Comparison of ENCODE assay signal across 9 cellular contexts in genomic region chr2:218892693-218893348, GRCh38. TPM values are rescaled to one million over a fixed set of nuclear protein-coding genes. Genes with fewer than 3 reads are reported as not detected.
DNase-seq lines count a peak whose midpoint lies in the region; ATAC-seq and TF ChIP-seq lines count a peak whose summit lies in the region.
"Had no signal": no experiment of that assay in that cellular context is flagged by ENCODE, and none has a peak within 500 bp of the region (broad histone marks: within the 10 kb centered on the region; RNA-seq: fewer than 3 reads in every experiment).

No MANE protein-coding gene starts in this region.

- TF ChIP-seq EP300 in Ishikawa (IDR thresholded peaks at IDR 0.05; ENCODE audit: borderline replicate concordance), result no peak

- H3K27me3 ChIP-seq in DND-41 (ENCODE audit: insufficient read depth, low read length, poor library complexity) (peaks cover 52% of the 10 kb centered on the region), upper lobe of right lung (peaks cover 52% of the 10 kb centered on the region)

- DNase-seq in DND-41, result peak; percentile 85
- peak; percentile 92 for DNase-seq in activated gamma-delta T cell (lab: John Stamatoyannopoulos, UW)
- peak; percentile 77 for DNase-seq in glomerular visceral epithelial cell (ENCODE audit: extremely low spot score)
- DNase-seq in posterior cingulate gyrus, result peak; percentile 25 to 95 (median 67)
- DNase-seq in upper lobe of right lung, result peak; percentile 88

- peak; percentile 81 for ATAC-seq in DND-41 (ENCODE audit: insufficient read depth, low read depth)
- ATAC-seq in GM21529 (IDR thresholded peaks at IDR 0.05; ENCODE audit: unreplicated experiment), result peak; percentile 47
- peak; percentile 84 for ATAC-seq in upper lobe of right lung

- H3K36me3 ChIP-seq in DND-41 (ENCODE audit: insufficient read depth, low read length), result no peaks in the 10 kb centered on the region
- H3K36me3 ChIP-seq in upper lobe of right lung, result no peaks in the 10 kb centered on the region

- TF ChIP-seq POLR2A in Raji (IDR thresholded peaks at IDR 0.05; ENCODE audit: insufficient read depth, low read depth, low read length), result peak; percentile 75

- H2AFZ ChIP-seq in DND-41 (ENCODE audit: low read depth, low read length), result peak overlapping the region; percentile 56

- H3K9me3 ChIP-seq in DND-41 (ENCODE audit: insufficient read depth, low read length, severe bottlenecking), result no peaks in the 10 kb centered on the region
- H3K9me3 ChIP-seq in upper lobe of right lung, result no peaks in the 10 kb centered on the region

- H3K4me1 ChIP-seq in DND-41 (ENCODE audit: insufficient read depth, low read length) (peaks cover 39% of the 10 kb centered on the region), upper lobe of right lung (peaks cover 10% of the 10 kb centered on the region)

- H3K9ac ChIP-seq in DND-41 (ENCODE audit: low read depth, low read length), result peak overlapping the region; percentile 51

- H3K79me2 ChIP-seq in DND-41 (ENCODE audit: insufficient read depth, low read length), result no peaks in the 10 kb centered on the region

- TF ChIP-seq CTCF in DND-41 (IDR thresholded peaks at IDR 0.05; ENCODE audit: borderline replicate concordance, extremely low read depth, low read length, poor library complexity, severe bottlenecking) (peak; percentile 79), upper lobe of right lung (IDR thresholded peaks at IDR 0.05) (peak; percentile 47)

- H3K4me3 ChIP-seq in DND-41 (ENCODE audit: low read depth in 1 of 2, low read length in 2 of 2), result peak overlapping the region in 1 of 2 experiments; percentile 60; a peak in 2 of 4 replicates
- peak overlapping the region; percentile 42 for H3K4me3 ChIP-seq in upper lobe of right lung

- peak overlapping the region; percentile 95 for H3K4me2 ChIP-seq in DND-41 (ENCODE audit: insufficient read depth, low read length)

- no peak for TF ChIP-seq RAD21 in Ishikawa (IDR thresholded peaks at IDR 0.05; ENCODE audit: low read depth)

- intact Hi-C loops in posterior cingulate gyrus (cut with DNase I), result no loop called here
- intact Hi-C loops in upper lobe of right lung (cut with DNase I), result no loop called here

- H3K27ac ChIP-seq in DND-41 (ENCODE audit: low read length) (peak overlapping the region; percentile 42; the same call in 1 of the 2 replicates), upper lobe of right lung (no peak overlapping the region)

- peaks cover 43% of the 10 kb centered on the region for H4K20me1 ChIP-seq in DND-41 (ENCODE audit: insufficient read depth, low read length)

TF ChIP-seq in Ishikawa, 13 proteins besides CTCF, POLR2A, EP300 and RAD21:
- TF ChIP-seq TEAD4 (IDR thresholded peaks at IDR 0.05), result peak; percentile 39
- no peak for TF ChIP-seq REST (IDR thresholded peaks at IDR 0.05; ENCODE audit: low read depth)
- TF ChIP-seq NFIC (IDR thresholded peaks at IDR 0.05), result peak; percentile 41; the same call in 1 of the 2 replicates
- no peak for TF ChIP-seq CEBPB (IDR thresholded peaks at IDR 0.05)
- TF ChIP-seq EGR1 (IDR thresholded peaks at IDR 0.05), result no peak
- TF ChIP-seq TAF1 (IDR thresholded peaks at IDR 0.05; ENCODE audit: low read depth), result no peak
- no peak for TF ChIP-seq CREB1 (IDR thresholded peaks at IDR 0.05; ENCODE audit: low read depth)
- TF ChIP-seq, protein P1, sequence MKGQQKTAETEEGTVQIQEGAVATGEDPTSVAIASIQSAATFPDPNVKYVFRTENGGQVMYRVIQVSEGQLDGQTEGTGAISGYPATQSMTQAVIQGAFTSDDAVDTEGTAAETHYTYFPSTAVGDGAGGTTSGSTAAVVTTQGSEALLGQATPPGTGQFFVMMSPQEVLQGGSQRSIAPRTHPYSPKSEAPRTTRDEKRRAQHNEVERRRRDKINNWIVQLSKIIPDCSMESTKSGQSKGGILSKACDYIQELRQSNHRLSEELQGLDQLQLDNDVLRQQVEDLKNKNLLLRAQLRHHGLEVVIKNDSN (IDR thresholded peaks at IDR 0.05), result no peak
- TF ChIP-seq, protein P2, sequence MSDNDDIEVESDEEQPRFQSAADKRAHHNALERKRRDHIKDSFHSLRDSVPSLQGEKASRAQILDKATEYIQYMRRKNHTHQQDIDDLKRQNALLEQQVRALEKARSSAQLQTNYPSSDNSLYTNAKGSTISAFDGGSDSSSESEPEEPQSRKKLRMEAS (IDR thresholded peaks at IDR 0.05), result peak; percentile 61; the same call in 1 of the 2 replicates
- TF ChIP-seq ZBTB7A (IDR thresholded peaks at IDR 0.05; ENCODE audit: low read depth), result 0 out of 2 replicates have a peak, but pooled peaks have one; percentile 20
- TF ChIP-seq FOXM1 (IDR thresholded peaks at IDR 0.05; ENCODE audit: borderline replicate concordance, low read depth), result no peak
- TF ChIP-seq YY1 (IDR thresholded peaks at IDR 0.05; ENCODE audit: low read depth), result no peak

RNA-seq across cellular contexts. Expression of gene WNT10A, which starts 12.2 kb away (rescaled TPM):
- 0.90 TPM for total RNA-seq in upper lobe of right lung
- total RNA-seq: subcutaneous adipose tissue had no signal

RNA-seq across cellular contexts. Expression of gene WNT6, which starts 33.2 kb away (rescaled TPM):
- total RNA-seq in upper lobe of right lung, result not detected
